9 cellular contexts compared by ENCODE assay signal in genomic region chrX:10011261-10011931, GRCh38. TPM values are rescaled to one million over a fixed set of nuclear protein-coding genes. Genes with fewer than 3 reads are reported as not detected.
A peak's percentile ranks its signal among the peaks of the same experiment; 100 is the strongest.
DNase-seq lines count a peak whose midpoint lies in the region; ATAC-seq and TF ChIP-seq lines count a peak whose summit lies in the region.
"Had no signal": no experiment of that assay in that cellular context is flagged by ENCODE, and none has a peak within 500 bp of the region (broad histone marks: within the 10 kb centered on the region; RNA-seq: fewer than 3 reads in every experiment).

No MANE protein-coding gene starts in this region.

- peak overlapping the region in 6 of 8 donors; percentile 11 to 71 (median 56) for H3K4me3 Mint-ChIP-seq in CD4-positive, alpha-beta memory T cell
- peak overlapping the region; percentile 37 for H3K4me3 Mint-ChIP-seq in activated naive CD8-positive, alpha-beta T cell treated with anti-CD3 and anti-CD28 coated beads for 36 hours

- H3K9me3 ChIP-seq in CD4-positive, alpha-beta memory T cell (ENCODE audit: control insufficient read depth in 1 of 2, low read length in 2 of 2) = no peaks in the 10 kb centered on the region
- H3K9me3 ChIP-seq in HUES6 (ENCODE audit: control insufficient read depth, insufficient read depth, low read depth, low read length) (peaks cover 4% of the 10 kb centered on the region; the same call in 1 of the 2 replicates), lower lobe of right lung (no peaks in the 10 kb centered on the region)

- DNase-seq in CD4-positive, alpha-beta memory T cell = peak in 2 of 5 donors; percentile 38 to 68
- no peak for DNase-seq in activated naive CD8-positive, alpha-beta T cell treated with anti-CD3 and anti-CD28 coated beads for 36 hours
- DNase-seq in lower lobe of right lung (no peak), mesenteric fat pad (ENCODE audit: low spot score) (no peak), SW 1271 (lab: John Stamatoyannopoulos, UW) (no peak), NCI-H345 (lab: John Stamatoyannopoulos, UW) (no peak)
- DNase-seq: activated CD8-positive, alpha-beta memory T cell treated with anti-CD3 and anti-CD28 coated beads, Interleukin-2, amount 50 U/mL, for 4 hours had no signal

- H3K27ac Mint-ChIP-seq in CD4-positive, alpha-beta memory T cell = peak overlapping the region in 6 of 7 donors; percentile 9 to 93 (median 64)
- H3K27ac Mint-ChIP-seq in activated naive CD8-positive, alpha-beta T cell treated with anti-CD3 and anti-CD28 coated beads for 36 hours = peak overlapping the region; percentile 86

- no peak for ATAC-seq in lower lobe of right lung
- ATAC-seq in HG03565 (IDR thresholded peaks at IDR 0.05; ENCODE audit: unreplicated experiment) = no peak

- no peak for TF ChIP-seq CTCF in lower lobe of right lung (IDR thresholded peaks at IDR 0.05)

- H3K9me3 Mint-ChIP-seq in CD4-positive, alpha-beta memory T cell = peaks cover 0 to 2% (median 0%) of the 10 kb centered on the region in 8 donors
- no peaks in the 10 kb centered on the region for H3K9me3 Mint-ChIP-seq in activated naive CD8-positive, alpha-beta T cell treated with anti-CD3 and anti-CD28 coated beads for 36 hours

- peaks cover 15 to 32% (median 25%) of the 10 kb centered on the region in 4 donors for H3K4me1 Mint-ChIP-seq in CD4-positive, alpha-beta memory T cell
- H3K4me1 Mint-ChIP-seq in activated naive CD8-positive, alpha-beta T cell treated with anti-CD3 and anti-CD28 coated beads for 36 hours = peaks cover 23% of the 10 kb centered on the region

- H3K4me3 ChIP-seq in CD4-positive, alpha-beta memory T cell (ENCODE audit: low read length in 2 of 2) = no peak overlapping the region
- peak overlapping the region; percentile 40 for H3K4me3 ChIP-seq in HUES6 (ENCODE audit: low read depth, low read length)
- no peak overlapping the region for H3K4me3 ChIP-seq in lower lobe of right lung

- POLR2A ChIA-PET in CD4-positive, alpha-beta memory T cell (lab: Charles Lee; ENCODE audit: partially characterized antibody) = interaction anchor here (0.7 to 2.4 kb wide), 2 partner anchors 100 to 108 kb away, joined by 3 to 11 read pairs; no protein-coding TSS in a partner anchor

- peaks cover 0 to 4% of the 10 kb centered on the region in 2 donors for H3K36me3 Mint-ChIP-seq in CD4-positive, alpha-beta memory T cell
- H3K36me3 Mint-ChIP-seq in activated naive CD8-positive, alpha-beta T cell treated with anti-CD3 and anti-CD28 coated beads for 36 hours = no peaks in the 10 kb centered on the region

- H3K9ac ChIP-seq in HUES6 (ENCODE audit: low read length) = peak overlapping the region; percentile 68

- CTCF ChIA-PET in CD4-positive, alpha-beta memory T cell (lab: Charles Lee; ENCODE audit: partially characterized antibody) = interaction anchor here (1.0 to 2.0 kb wide), 5 partner anchors 8 to 109 kb away, joined by 3 to 6 read pairs (median 5); no protein-coding TSS in a partner anchor

- H3K27ac ChIP-seq in CD4-positive, alpha-beta memory T cell (ENCODE audit: low read depth, low read length) = no peak overlapping the region
- H3K27ac ChIP-seq in HUES6 (ENCODE audit: low read depth, low read length) (peak overlapping the region; percentile 58; the same call in 1 of the 2 replicates), lower lobe of right lung (peak overlapping the region; percentile 24)

- intact Hi-C loops in CD4-positive, alpha-beta memory T cell (cut with micrococcal nuclease) = loop anchor here (10.0 kb wide), 1 partner anchor 1743 kb away; the partner anchor contains the start of gene MSL3
- intact Hi-C loops in lower lobe of right lung (cut with DNase I) = loop anchor here (10.0 kb wide), 1 partner anchor 103 kb away; no protein-coding TSS in a partner anchor

- no peaks in the 10 kb centered on the region for H3K36me3 ChIP-seq in CD4-positive, alpha-beta memory T cell (ENCODE audit: insufficient read depth, low read length)
- H3K36me3 ChIP-seq in HUES6 (ENCODE audit: control insufficient read depth, insufficient read depth, low read length) (no peaks in the 10 kb centered on the region), lower lobe of right lung (no peaks in the 10 kb centered on the region)

- H3K4me1 ChIP-seq in CD4-positive, alpha-beta memory T cell (ENCODE audit: insufficient read depth, low read length) = peaks cover 25% of the 10 kb centered on the region
- H3K4me1 ChIP-seq in HUES6 (ENCODE audit: control insufficient read depth, insufficient read depth, low read length) = peaks cover 40% of the 10 kb centered on the region
- H3K4me1 ChIP-seq in lower lobe of right lung = peaks cover 22% of the 10 kb centered on the region

- no peaks in the 10 kb centered on the region for H3K27me3 Mint-ChIP-seq in CD4-positive, alpha-beta memory T cell
- H3K27me3 Mint-ChIP-seq in activated naive CD8-positive, alpha-beta T cell treated with anti-CD3 and anti-CD28 coated beads for 36 hours = peaks cover 4% of the 10 kb centered on the region

- H3K27me3 ChIP-seq in CD4-positive, alpha-beta memory T cell (ENCODE audit: insufficient read depth, low read length) = no peaks in the 10 kb centered on the region
- no peaks in the 10 kb centered on the region for H3K27me3 ChIP-seq in HUES6 (ENCODE audit: control insufficient read depth, insufficient read depth, low read length)
- H3K27me3 ChIP-seq in lower lobe of right lung (ENCODE audit: low read depth) = no peaks in the 10 kb centered on the region

RNA-seq across cellular contexts. Expression of gene CLDN34, which starts 44.2 kb away (rescaled TPM):
- total RNA-seq in CD4-positive, alpha-beta memory T cell = not detected
- not detected for polyA plus RNA-seq in CD4-positive, alpha-beta memory T cell
- total RNA-seq in activated naive CD8-positive, alpha-beta T cell treated with anti-CD3 and anti-CD28 coated beads for 36 hours = not detected
- 0.50 TPM for total RNA-seq in lower lobe of right lung
- not detected for total RNA-seq in mesenteric fat pad
